1 cellular context compared by ENCODE assay signal in genomic region chr7:19674266-19674960, GRCh38.
TF ChIP-seq lines count a peak whose summit lies in the region.

No MANE protein-coding gene starts in this region.

TF ChIP-seq in H1, 55 proteins besides CTCF, POLR2A, EP300 and RAD21:
- TF ChIP-seq FOSL1 (IDR thresholded peaks at IDR 0.05; ENCODE audit: insufficient read depth, low read depth, low read length): no peak
- no peak for TF ChIP-seq BCL11A (IDR thresholded peaks at IDR 0.05; ENCODE audit: low read depth in 2 of 2, low read length in 2 of 2)
- no peak for TF ChIP-seq SP2 (IDR thresholded peaks at IDR 0.05; ENCODE audit: low read length)
- no peak for TF ChIP-seq SUZ12 (IDR thresholded peaks at IDR 0.05; ENCODE audit: low read length)
- TF ChIP-seq USF2 (IDR thresholded peaks at IDR 0.05; ENCODE audit: low read length): no peak
- TF ChIP-seq SIX5 (IDR thresholded peaks at IDR 0.05; ENCODE audit: low read depth, low read length): no peak
- no peak for TF ChIP-seq GABPA (IDR thresholded peaks at IDR 0.05; ENCODE audit: borderline replicate concordance, insufficient read depth, low read length)
- TF ChIP-seq RFX5 (IDR thresholded peaks at IDR 0.05; ENCODE audit: borderline replicate concordance, low read depth, low read length): no peak
- no peak for TF ChIP-seq TCF12 (IDR thresholded peaks at IDR 0.05; ENCODE audit: low read depth, low read length)
- TF ChIP-seq NANOG (IDR thresholded peaks at IDR 0.05; ENCODE audit: insufficient read depth, low read depth, low read length, poor library complexity, severe bottlenecking): no peak
- TF ChIP-seq SIN3A (conservative IDR thresholded peaks at IDR 0.05 in 1 of 2, IDR thresholded peaks at IDR 0.05 in 1 of 2; ENCODE audit: low read depth in 1 of 2, low read length in 2 of 2): no peak
- TF ChIP-seq PHF8 (conservative IDR thresholded peaks at IDR 0.05; ENCODE audit: low read depth, low read length): no peak
- TF ChIP-seq TAF1 (IDR thresholded peaks at IDR 0.05; ENCODE audit: low read depth, low read length): no peak
- no peak for TF ChIP-seq EZH2 (IDR thresholded peaks at IDR 0.05; ENCODE audit: low read depth, low read length, severe bottlenecking)
- no peak for TF ChIP-seq CHD2 (IDR thresholded peaks at IDR 0.05; ENCODE audit: low read length)
- TF ChIP-seq RNF2 (IDR thresholded peaks at IDR 0.05; ENCODE audit: borderline replicate concordance, low read depth, low read length, missing control alignments, poor library complexity, severe bottlenecking): no peak
TF ChIP-seq in H1: peak in this region for 0.
